ENCODE assay signal across 1 cellular context in the genomic region with DNA sequence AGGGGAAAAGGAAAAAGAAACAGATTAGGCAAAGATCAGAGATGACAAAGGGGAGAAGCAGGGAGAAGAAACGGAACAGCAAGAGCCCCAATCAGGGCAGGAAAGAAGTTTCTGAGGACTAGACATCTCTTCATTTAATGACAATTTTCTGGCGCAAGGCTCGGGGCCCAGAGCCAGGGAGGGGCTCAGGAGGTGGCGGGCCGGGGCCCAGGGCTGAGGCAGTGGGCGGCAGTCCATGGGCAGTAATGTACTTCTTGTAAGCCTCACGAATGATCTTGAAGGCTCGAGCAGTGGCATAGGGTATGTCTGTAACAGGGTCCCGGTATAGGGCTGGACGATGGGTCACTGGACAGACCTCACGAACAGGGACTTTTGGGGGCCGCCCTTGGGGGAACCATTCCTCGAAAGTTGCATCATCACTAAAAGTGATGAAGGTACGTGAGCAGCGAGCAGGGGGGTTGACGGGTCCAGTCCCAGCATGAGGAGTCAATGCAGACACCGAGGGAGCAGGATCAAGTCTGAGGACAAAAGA.
TF ChIP-seq lines count a peak whose summit lies in the region.

No MANE protein-coding gene starts in this region.

TF ChIP-seq in GM23338, 12 proteins besides CTCF, POLR2A, EP300 and RAD21 (continued from another document):
- no peak for TF ChIP-seq ZNF462 (CRISPR knock-in tag; IDR thresholded peaks at IDR 0.05)
- TF ChIP-seq EZH2phosphoT487 (IDR thresholded peaks at IDR 0.05; ENCODE audit: unreplicated experiment) = no peak
- TF ChIP-seq ZNF114 (CRISPR knock-in tag; IDR thresholded peaks at IDR 0.05) = no peak
- no peak for TF ChIP-seq REST (IDR thresholded peaks at IDR 0.05; ENCODE audit: unreplicated experiment)
- no peak for TF ChIP-seq JUNB (IDR thresholded peaks at IDR 0.05; ENCODE audit: unreplicated experiment)
